In the genomic region with DNA sequence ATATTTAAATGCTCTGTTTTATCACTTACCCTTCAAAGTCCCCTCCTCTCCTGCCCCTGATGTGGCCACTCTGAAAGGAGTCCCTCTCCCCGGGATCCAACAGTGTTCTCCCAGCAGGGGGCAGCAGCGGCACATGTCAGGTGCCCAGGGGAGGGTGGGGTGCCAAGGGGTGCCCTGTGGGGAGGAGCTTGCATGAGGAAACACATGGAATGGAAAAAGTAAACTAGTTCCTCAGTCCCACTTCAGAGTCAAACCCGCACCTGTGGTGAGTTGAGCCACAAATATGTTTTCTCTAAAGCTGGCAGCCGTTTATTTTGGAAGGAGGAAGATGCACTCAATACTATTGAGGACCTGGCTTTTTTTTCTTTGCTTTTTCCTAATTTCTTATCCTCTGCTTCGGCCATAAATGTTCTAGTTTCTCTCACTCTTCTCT, we compare ENCODE assay signal across 8 cellular contexts. TPM values are rescaled to one million over a fixed set of nuclear protein-coding genes. Genes with fewer than 3 reads are reported as not detected.
A peak's percentile ranks its signal among the peaks of the same experiment; 100 is the strongest.
DNase-seq lines count a peak whose midpoint lies in the region; ATAC-seq and TF ChIP-seq lines count a peak whose summit lies in the region.

No MANE protein-coding gene starts in this region.

- H4K20me1 ChIP-seq in neural cell (ENCODE audit: insufficient read depth) = no peaks in the 10 kb centered on the region

- H3K4me3 Mint-ChIP-seq in Calu3 (ENCODE audit: low read depth, unreplicated experiment) = no peak overlapping the region
- H3K4me3 Mint-ChIP-seq in activated T-helper 1 cell treated with anti-CD3 and anti-CD28 coated beads, Interleukin-12 subunit alpha, Interleukin-12 subunit beta, Interleukin-2, Interleukin-4 antibody, amounts not matched to agents 30 ng/mL and 10 ng/mL and 1 ng/mL, durations not matched to agents 14 hours and 24 hours and 36 hours = peak overlapping the region; percentile 20
- H3K4me3 Mint-ChIP-seq in stimulated activated naive CD8-positive, alpha-beta T cell treated with anti-CD3 and anti-CD28 coated beads, Interleukin-15, amount 100 ng/mL, for 72 hours = peak overlapping the region; percentile 55 to 66

- TF ChIP-seq RAD21 in neural cell (conservative IDR thresholded peaks at IDR 0.05) = peak; percentile 72

- intact Hi-C loops in Calu3 (cut with micrococcal nuclease; ENCODE audit: unreplicated experiment) = loop anchor here (1.0 to 10.0 kb wide), 3 partner anchors 76 to 363 kb away; a partner anchor contains a TSS
- intact Hi-C loops in activated T-helper 1 cell treated with anti-CD3 and anti-CD28 coated beads, Interleukin-12 subunit alpha, Interleukin-12 subunit beta, Interleukin-2, Interleukin-4 antibody, amounts not matched to agents 30 ng/mL and 10 ng/mL and 1 ng/mL, durations not matched to agents 14 hours and 24 hours and 36 hours (cut with micrococcal nuclease) = loop anchor here (1.0 to 2.0 kb wide), 12 partner anchors 11 to 362 kb away; a partner anchor contains a TSS

- CTCF ChIA-PET in Calu3 (lab: Charles Lee) = interaction anchor here (0.5 to 1.7 kb wide), 17 partner anchors 9 to 1200 kb away, joined by 3 to 23 read pairs (median 4); a partner anchor contains a TSS

- no peaks in the 10 kb centered on the region for H3K79me2 ChIP-seq in neural cell (replicated peaks; ENCODE audit: insufficient read depth, low read length)

- DNase-seq in Calu3 (peak; percentile 94), MG63 (peak; percentile 82), RWPE2 (ENCODE audit: low spot score) (peak; percentile 87), fibroblast of mammary gland (ENCODE audit: low read depth) (peak; percentile 75)
- peak; percentile 85 for DNase-seq in activated T-helper 1 cell treated with anti-CD3 and anti-CD28 coated beads, Interleukin-12 subunit alpha, Interleukin-12 subunit beta, Interleukin-2, Interleukin-4 antibody, amounts not matched to agents 30 ng/mL and 10 ng/mL and 1 ng/mL, durations not matched to agents 14 hours and 24 hours and 36 hours (ENCODE audit: low spot score)
- peak; percentile 85 to 90 for DNase-seq in stimulated activated naive CD8-positive, alpha-beta T cell treated with anti-CD3 and anti-CD28 coated beads, Interleukin-15, amount 100 ng/mL, for 72 hours

- no peaks in the 10 kb centered on the region for H3K27me3 ChIP-seq in MG63
- H3K27me3 ChIP-seq in RWPE2 (ENCODE audit: insufficient read depth, poor library complexity, severe bottlenecking) = no peaks in the 10 kb centered on the region
- H3K27me3 ChIP-seq in neural cell (ENCODE audit: insufficient read depth, low read depth, low read length) = no peaks in the 10 kb centered on the region

- no TSS peak for BruUV-seq in Calu3 (replicated peaks; lab: Mats Ljungman, UMichigan)

- H3K4me3 ChIP-seq in MG63 (no peak overlapping the region), RWPE2 (ENCODE audit: severe bottlenecking) (no peak overlapping the region), fibroblast of mammary gland (ENCODE audit: control insufficient read depth, low read depth, low read length) (no peak overlapping the region), neural cell (ENCODE audit: low read length) (no peak overlapping the region)

- peaks cover 10% of the 10 kb centered on the region for H3K4me1 Mint-ChIP-seq in Calu3 (ENCODE audit: low read depth, unreplicated experiment)
- H3K4me1 Mint-ChIP-seq in activated T-helper 1 cell treated with anti-CD3 and anti-CD28 coated beads, Interleukin-12 subunit alpha, Interleukin-12 subunit beta, Interleukin-2, Interleukin-4 antibody, amounts not matched to agents 30 ng/mL and 10 ng/mL and 1 ng/mL, durations not matched to agents 14 hours and 24 hours and 36 hours (ENCODE audit: low read depth) = peaks cover 43% of the 10 kb centered on the region
- peaks cover 36% of the 10 kb centered on the region for H3K4me1 Mint-ChIP-seq in stimulated activated naive CD8-positive, alpha-beta T cell treated with anti-CD3 and anti-CD28 coated beads, Interleukin-15, amount 100 ng/mL, for 72 hours

- H3K9me3 ChIP-seq in MG63 = no peaks in the 10 kb centered on the region
- H3K9me3 ChIP-seq in RWPE2 (ENCODE audit: severe bottlenecking) = no peaks in the 10 kb centered on the region
- H3K9me3 ChIP-seq in neural cell (ENCODE audit: low read length) = no peaks in the 10 kb centered on the region

- no peak overlapping the region for H2AFZ ChIP-seq in neural cell (ENCODE audit: low read depth, low read length)

- H3K27ac Mint-ChIP-seq in Calu3 (ENCODE audit: unreplicated experiment) = no peak overlapping the region
- peak overlapping the region; percentile 56 for H3K27ac Mint-ChIP-seq in activated T-helper 1 cell treated with anti-CD3 and anti-CD28 coated beads, Interleukin-12 subunit alpha, Interleukin-12 subunit beta, Interleukin-2, Interleukin-4 antibody, amounts not matched to agents 30 ng/mL and 10 ng/mL and 1 ng/mL, durations not matched to agents 14 hours and 24 hours and 36 hours
- peak overlapping the region; percentile 54 for H3K27ac Mint-ChIP-seq in stimulated activated naive CD8-positive, alpha-beta T cell treated with anti-CD3 and anti-CD28 coated beads, Interleukin-15, amount 100 ng/mL, for 72 hours

- no peaks in the 10 kb centered on the region for H3K36me3 ChIP-seq in MG63
- no peaks in the 10 kb centered on the region for H3K36me3 ChIP-seq in RWPE2 (ENCODE audit: low read depth)
- no peaks in the 10 kb centered on the region for H3K36me3 ChIP-seq in neural cell (ENCODE audit: insufficient read depth, low read length)

- H3K9me2 ChIP-seq in neural cell (ENCODE audit: insufficient read depth, low read length) = no peaks in the 10 kb centered on the region

- no peaks in the 10 kb centered on the region for H3K36me3 Mint-ChIP-seq in Calu3 (ENCODE audit: insufficient read depth, unreplicated experiment)
- H3K36me3 Mint-ChIP-seq in activated T-helper 1 cell treated with anti-CD3 and anti-CD28 coated beads, Interleukin-12 subunit alpha, Interleukin-12 subunit beta, Interleukin-2, Interleukin-4 antibody, amounts not matched to agents 30 ng/mL and 10 ng/mL and 1 ng/mL, durations not matched to agents 14 hours and 24 hours and 36 hours (ENCODE audit: low read depth) = no peaks in the 10 kb centered on the region

- H3K9ac ChIP-seq in neural cell (ENCODE audit: low read length) = no peak overlapping the region

- ATAC-seq in GM21529 (IDR thresholded peaks at IDR 0.05; ENCODE audit: unreplicated experiment) (peak; percentile 84), RWPE2 (ENCODE audit: low read depth) (peak; percentile 97)
- peak; percentile 98 for ATAC-seq in stimulated activated naive CD8-positive, alpha-beta T cell treated with anti-CD3 and anti-CD28 coated beads, Interleukin-15, amount 100 ng/mL, for 72 hours

- H3K27ac ChIP-seq in RWPE2 (ENCODE audit: poor library complexity, severe bottlenecking) = no peak overlapping the region
- H3K27ac ChIP-seq in neural cell (ENCODE audit: low read length) = no peak overlapping the region

- no peak for TF ChIP-seq EP300 in neural cell (conservative IDR thresholded peaks at IDR 0.05; ENCODE audit: poor library complexity, severe bottlenecking)

- peak; percentile 83 for TF ChIP-seq CTCF in Calu3 (IDR thresholded peaks at IDR 0.05; ENCODE audit: unreplicated experiment)
- TF ChIP-seq CTCF in RWPE2 (IDR thresholded peaks at IDR 0.05; ENCODE audit: poor library complexity, severe bottlenecking) = peak; percentile 94
- peak; percentile 86 for TF ChIP-seq CTCF in fibroblast of mammary gland (conservative IDR thresholded peaks at IDR 0.05; ENCODE audit: control insufficient read depth, insufficient read depth, low read depth, low read length)
- TF ChIP-seq CTCF in neural cell (IDR thresholded peaks at IDR 0.05; ENCODE audit: poor library complexity, severe bottlenecking) = peak; percentile 61

- no peaks in the 10 kb centered on the region for H3K9me3 Mint-ChIP-seq in Calu3 (ENCODE audit: low read depth, unreplicated experiment)
- H3K9me3 Mint-ChIP-seq in activated T-helper 1 cell treated with anti-CD3 and anti-CD28 coated beads, Interleukin-12 subunit alpha, Interleukin-12 subunit beta, Interleukin-2, Interleukin-4 antibody, amounts not matched to agents 30 ng/mL and 10 ng/mL and 1 ng/mL, durations not matched to agents 14 hours and 24 hours and 36 hours = no peaks in the 10 kb centered on the region
- peaks cover 0 to 5% of the 10 kb centered on the region in 2 donors for H3K9me3 Mint-ChIP-seq in stimulated activated naive CD8-positive, alpha-beta T cell treated with anti-CD3 and anti-CD28 coated beads, Interleukin-15, amount 100 ng/mL, for 72 hours

- H3F3A ChIP-seq in neural cell (ENCODE audit: insufficient read depth, low read length, poor library complexity, severe bottlenecking) = no peaks in the 10 kb centered on the region

- H3K4me1 ChIP-seq in RWPE2 (ENCODE audit: insufficient read depth, poor library complexity, severe bottlenecking) = peaks cover 9% of the 10 kb centered on the region

- H3K4me2 ChIP-seq in neural cell (ENCODE audit: low read length) = no peak overlapping the region

- peaks cover 21% of the 10 kb centered on the region for H3K27me3 Mint-ChIP-seq in Calu3 (ENCODE audit: unreplicated experiment)
- H3K27me3 Mint-ChIP-seq in activated T-helper 1 cell treated with anti-CD3 and anti-CD28 coated beads, Interleukin-12 subunit alpha, Interleukin-12 subunit beta, Interleukin-2, Interleukin-4 antibody, amounts not matched to agents 30 ng/mL and 10 ng/mL and 1 ng/mL, durations not matched to agents 14 hours and 24 hours and 36 hours (ENCODE audit: insufficient read depth) = peaks cover 2% of the 10 kb centered on the region
- no peaks in the 10 kb centered on the region for H3K27me3 Mint-ChIP-seq in stimulated activated naive CD8-positive, alpha-beta T cell treated with anti-CD3 and anti-CD28 coated beads, Interleukin-15, amount 100 ng/mL, for 72 hours

RNA-seq across cellular contexts. Expression of a gene that starts 30.1 kb away (rescaled TPM):
- 0.39 and 0.99 TPM in 2 replicates for total RNA-seq in Calu3 (2022)
- total RNA-seq in MG63 (2014; rRNA removed; shearing (Covaris generic); ENCODE audit: low replicate concordance) = not detected in 2 replicates
- total RNA-seq in activated T-helper 1 cell treated with anti-CD3 and anti-CD28 coated beads, Interleukin-12 subunit alpha, Interleukin-12 subunit beta, Interleukin-2, Interleukin-4 antibody, amounts not matched to agents 30 ng/mL and 10 ng/mL and 1 ng/mL, durations not matched to agents 14 hours and 24 hours and 36 hours = 37.8 and 38.8 TPM in 2 replicates
- not detected in 2 replicates for polyA plus RNA-seq in neural cell
- polyA minus RNA-seq in neural cell = not detected in 2 replicates

RNA-seq across cellular contexts. Expression of a gene that starts 40.9 kb away (rescaled TPM):
- 10.8 and 12.1 TPM in 2 replicates for total RNA-seq in Calu3 (2022)
- total RNA-seq in MG63 (2014; rRNA removed; shearing (Covaris generic); ENCODE audit: low replicate concordance) = 19.1 and 37.3 TPM in 2 replicates
- 22.8 and 24.3 TPM in 2 replicates for total RNA-seq in activated T-helper 1 cell treated with anti-CD3 and anti-CD28 coated beads, Interleukin-12 subunit alpha, Interleukin-12 subunit beta, Interleukin-2, Interleukin-4 antibody, amounts not matched to agents 30 ng/mL and 10 ng/mL and 1 ng/mL, durations not matched to agents 14 hours and 24 hours and 36 hours
- polyA plus RNA-seq in neural cell = 31.5 and 35.3 TPM in 2 replicates
- 40.4 and 45.0 TPM in 2 replicates for polyA minus RNA-seq in neural cell

RNA-seq across cellular contexts. Expression of a gene that starts 41.0 kb away (rescaled TPM):
- 20.3 and 23.9 TPM in 2 replicates for total RNA-seq in Calu3 (2022)
- 7.7 and 9.0 TPM in 2 replicates for total RNA-seq in MG63 (2014; rRNA removed; shearing (Covaris generic); ENCODE audit: low replicate concordance)
- 24.8 and 25.5 TPM in 2 replicates for total RNA-seq in activated T-helper 1 cell treated with anti-CD3 and anti-CD28 coated beads, Interleukin-12 subunit alpha, Interleukin-12 subunit beta, Interleukin-2, Interleukin-4 antibody, amounts not matched to agents 30 ng/mL and 10 ng/mL and 1 ng/mL, durations not matched to agents 14 hours and 24 hours and 36 hours
- 4.3 and 7.2 TPM in 2 replicates for polyA plus RNA-seq in neural cell
- polyA minus RNA-seq in neural cell = 4.1 and 6.8 TPM in 2 replicates

Comparison
In these comparisons a context has a peak if more than half of its experiments do, and no peak if none do; other contexts are left out.
1. RNA of a gene that starts 30.1 kb away (total RNA-seq): 37.8 to 38.8 TPM in activated T-helper 1 cell treated with anti-CD3 and anti-CD28 coated beads, Interleukin-12 subunit alpha, Interleukin-12 subunit beta, Interleukin-2, Interleukin-4 antibody, amounts not matched to agents 30 ng/mL and 10 ng/mL and 1 ng/mL, durations not matched to agents 14 hours and 24 hours and 36 hours; 0.39 to 0.99 TPM in Calu3 and not detected in MG63; every median in the first group is over 10 times any median in the second.
2. Peak in every context shown above with its lines, with median percentiles within 50 percentile points of each other: DNase-seq, CTCF ChIP-seq and ATAC-seq.